ENCODE assay signal across 40 cellular contexts in the genomic region with DNA sequence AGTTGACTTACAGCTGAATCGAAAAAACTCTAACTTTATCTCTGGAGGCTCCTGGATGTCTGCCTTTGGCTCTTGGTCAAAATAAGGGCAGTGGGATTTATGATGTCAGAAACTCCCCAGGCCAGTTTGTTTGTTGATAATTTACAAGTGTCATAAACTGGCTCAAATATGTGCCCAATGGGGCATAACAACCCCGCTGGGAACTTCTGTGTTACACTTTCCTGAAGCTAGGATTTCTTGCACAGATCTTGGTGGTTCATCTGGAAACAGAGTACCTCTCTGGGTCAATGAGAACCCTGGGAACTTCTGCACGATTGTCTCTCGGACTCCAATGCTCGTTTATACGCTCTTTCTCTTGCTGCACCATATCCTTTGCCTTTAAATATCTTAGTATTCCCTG. TPM values are rescaled to one million over a fixed set of nuclear protein-coding genes. Genes with fewer than 3 reads are reported as not detected.
"Had no signal": no experiment of that assay in that cellular context is flagged by ENCODE, and none has a peak within 500 bp of the region (broad histone marks: within the 10 kb centered on the region; RNA-seq: fewer than 3 reads in every experiment).

No MANE protein-coding gene starts in this region.

- H3K27ac ChIP-seq: ascending aorta, cardiac muscle cell, WERI-Rb-1 had no signal

- H3K4me3 ChIP-seq: ascending aorta, cardiac muscle cell had no signal

- H3K27me3 ChIP-seq: ascending aorta, cardiac muscle cell had no signal

- ATAC-seq: activated CD4-positive, alpha-beta T cell treated with anti-CD3 and anti-CD28 coated beads for 36 hours; activated CD4-positive, CD25-positive, alpha-beta regulatory T cell treated with anti-CD3 and anti-CD28 coated beads, Interleukin-2, amount 50 U/mL, for 24 hours; activated CD8-positive, alpha-beta memory T cell treated with anti-CD3 and anti-CD28 coated beads, Interleukin-2, amount 10 ng/mL, durations not matched to agents 7 days and 5 days; activated CD8-positive, alpha-beta T cell treated with anti-CD3 and anti-CD28 coated beads, Interleukin-2, amount 10 ng/mL, durations not matched to agents 7 days and 5 days; activated naive CD8-positive, alpha-beta T cell treated with anti-CD3 and anti-CD28 coated beads, Interleukin-2, amount 50 U/mL, for 24 hours; WTC11 had no signal

- H3K9me3 ChIP-seq: ascending aorta had no signal

- H3K36me3 Mint-ChIP-seq: activated CD8-positive, alpha-beta memory T cell treated with anti-CD3 and anti-CD28 coated beads, Interleukin-2, amount 10 ng/mL, durations not matched to agents 7 days and 5 days; activated naive CD4-positive, alpha-beta T cell treated with anti-CD3 and anti-CD28 coated beads, Interleukin-2, amount 10 ng/mL, durations not matched to agents 7 days and 5 days; activated naive CD4-positive, alpha-beta T cell treated with anti-CD3 and anti-CD28 coated beads, Interleukin-2, amount 50 U/mL, for 24 hours; activated naive CD8-positive, alpha-beta T cell; activated naive CD8-positive, alpha-beta T cell treated with anti-CD3 and anti-CD28 coated beads, Interleukin-2, amount 10 ng/mL, durations not matched to agents 7 days and 5 days; brain; WTC11 had no signal

- H3K4me1 ChIP-seq: ascending aorta had no signal

- H3K4me1 Mint-ChIP-seq: activated CD4-positive, alpha-beta memory T cell treated with anti-CD3 and anti-CD28 coated beads, Interleukin-2, amount 10 ng/mL, durations not matched to agents 7 days and 5 days; activated CD4-positive, alpha-beta T cell treated with anti-CD3 and anti-CD28 coated beads for 36 hours; activated CD4-positive, alpha-beta T cell treated with anti-CD3 and anti-CD28 coated beads, Interleukin-2, amount 10 ng/mL, durations not matched to agents 7 days and 5 days; activated CD8-positive, alpha-beta memory T cell treated with anti-CD3 and anti-CD28 coated beads, Interleukin-2, amount 10 ng/mL, durations not matched to agents 7 days and 5 days; activated naive CD4-positive, alpha-beta T cell treated with anti-CD3 and anti-CD28 coated beads, Interleukin-2, amount 10 ng/mL, durations not matched to agents 7 days and 5 days; activated naive CD4-positive, alpha-beta T cell treated with anti-CD3 and anti-CD28 coated beads, Interleukin-2, amount 50 U/mL, for 24 hours; activated naive CD8-positive, alpha-beta T cell treated with anti-CD3 and anti-CD28 coated beads, Interleukin-2, amount 10 ng/mL, durations not matched to agents 7 days and 5 days; activated naive CD8-positive, alpha-beta T cell treated with anti-CD3 and anti-CD28 coated beads, Interleukin-2, amount 50 U/mL, for 24 hours; brain; central memory CD8-positive, alpha-beta T cell; WTC11 had no signal

- H3K4me3 Mint-ChIP-seq: activated CD4-positive, alpha-beta memory T cell treated with anti-CD3 and anti-CD28 coated beads, Interleukin-2, amount 10 ng/mL, durations not matched to agents 7 days and 5 days; activated CD4-positive, alpha-beta T cell treated with anti-CD3 and anti-CD28 coated beads for 36 hours; activated CD4-positive, alpha-beta T cell treated with anti-CD3 and anti-CD28 coated beads, Interleukin-2, amount 10 ng/mL, durations not matched to agents 7 days and 5 days; activated CD8-positive, alpha-beta memory T cell treated with anti-CD3 and anti-CD28 coated beads, Interleukin-2, amount 10 ng/mL, durations not matched to agents 7 days and 5 days; activated CD8-positive, alpha-beta T cell treated with anti-CD3 and anti-CD28 coated beads, Interleukin-2, amount 10 ng/mL, durations not matched to agents 7 days and 5 days; activated naive CD4-positive, alpha-beta T cell treated with anti-CD3 and anti-CD28 coated beads, Interleukin-2, amount 10 ng/mL, durations not matched to agents 7 days and 5 days; activated naive CD4-positive, alpha-beta T cell treated with anti-CD3 and anti-CD28 coated beads, Interleukin-2, amount 50 U/mL, for 24 hours; activated naive CD8-positive, alpha-beta T cell; activated naive CD8-positive, alpha-beta T cell treated with anti-CD3 and anti-CD28 coated beads, Interleukin-2, amount 10 ng/mL, durations not matched to agents 7 days and 5 days; activated naive CD8-positive, alpha-beta T cell treated with anti-CD3 and anti-CD28 coated beads, Interleukin-2, amount 50 U/mL, for 24 hours; activated T-cell treated with anti-CD3 and anti-CD28 coated beads, Interleukin-2, amount 50 U/mL, for 24 hours; brain; central memory CD8-positive, alpha-beta T cell; T-helper 1 cell treated with Interleukin-12 subunit alpha and Interleukin-12 subunit beta and Interleukin-4 antibody, amounts not matched to agents 30 μg/mL and 1 μg/mL, for 36 hours; T-helper 2 cell treated with Interferon-gamma antibody and Interleukin-4, amounts not matched to agents 5 μg/mL and 100 μg/mL, for 36 hours; WTC11 had no signal

- DNase-seq: activated CD4-positive, alpha-beta memory T cell treated with anti-CD3 and anti-CD28 coated beads, Interleukin-2, amount 10 ng/mL, durations not matched to agents 7 days and 5 days; activated CD4-positive, alpha-beta T cell treated with anti-CD3 and anti-CD28 coated beads for 1 hour; activated CD4-positive, alpha-beta T cell treated with anti-CD3 and anti-CD28 coated beads for 36 hours; activated CD4-positive, alpha-beta T cell treated with anti-CD3 and anti-CD28 coated beads for 48 hours; activated CD4-positive, alpha-beta T cell treated with anti-CD3 and anti-CD28 coated beads, Interleukin-2, amount 10 ng/mL, durations not matched to agents 7 days and 5 days; activated CD4-positive, alpha-beta T cell treated with anti-CD3 and anti-CD28 coated beads, Interleukin-2, amount 50 U/mL, for 48 hours; activated CD4-positive, CD25-positive, alpha-beta regulatory T cell; activated CD8-positive, alpha-beta memory T cell treated with anti-CD3 and anti-CD28 coated beads for 24 hours; activated CD8-positive, alpha-beta memory T cell treated with anti-CD3 and anti-CD28 coated beads, Interleukin-2, amount 10 ng/mL, durations not matched to agents 7 days and 5 days; activated CD8-positive, alpha-beta memory T cell treated with anti-CD3 and anti-CD28 coated beads, Interleukin-2, amount 50 U/mL, for 48 hours; activated CD8-positive, alpha-beta T cell treated with anti-CD3 and anti-CD28 coated beads, Interleukin-2, amount 10 ng/mL, durations not matched to agents 7 days and 5 days; activated effector memory CD4-positive, alpha-beta T cell treated with Interleukin-2 at 50 U/mL for 16 hours; activated gamma-delta T cell; activated naive CD4-positive, alpha-beta T cell treated with anti-CD3 and anti-CD28 coated beads, Interleukin-2, amount 10 ng/mL, durations not matched to agents 7 days and 5 days; activated naive CD4-positive, alpha-beta T cell treated with Interleukin-2 at 50 U/mL for 16 hours; activated naive CD8-positive, alpha-beta T cell treated with anti-CD3 and anti-CD28 coated beads, Interleukin-2, amount 10 ng/mL, durations not matched to agents 7 days and 5 days; activated naive CD8-positive, alpha-beta T cell treated with anti-CD3 and anti-CD28 coated beads, Interleukin-2, amount 50 U/mL, for 24 hours; activated T-cell treated with anti-CD3 and anti-CD28 coated beads, Interleukin-2, amount 50 U/mL, for 24 hours; activated T-cell treated with anti-CD3 and anti-CD28 coated beads, Interleukin-2, amount 50 U/mL, for 48 hours; amygdala; anterior cingulate cortex; caudate nucleus; cerebellar nuclear complex; T-helper 1 cell; T-helper 2 cell; T-helper 9 cell; WERI-Rb-1 had no signal

- H3K27ac Mint-ChIP-seq: activated CD4-positive, alpha-beta memory T cell treated with anti-CD3 and anti-CD28 coated beads, Interleukin-2, amount 10 ng/mL, durations not matched to agents 7 days and 5 days; activated CD4-positive, alpha-beta T cell treated with anti-CD3 and anti-CD28 coated beads for 36 hours; activated CD4-positive, alpha-beta T cell treated with anti-CD3 and anti-CD28 coated beads, Interleukin-2, amount 10 ng/mL, durations not matched to agents 7 days and 5 days; activated CD8-positive, alpha-beta memory T cell treated with anti-CD3 and anti-CD28 coated beads, Interleukin-2, amount 10 ng/mL, durations not matched to agents 7 days and 5 days; activated CD8-positive, alpha-beta T cell treated with anti-CD3 and anti-CD28 coated beads, Interleukin-2, amount 10 ng/mL, durations not matched to agents 7 days and 5 days; activated naive CD4-positive, alpha-beta T cell treated with anti-CD3 and anti-CD28 coated beads, Interleukin-2, amount 10 ng/mL, durations not matched to agents 7 days and 5 days; activated naive CD4-positive, alpha-beta T cell treated with anti-CD3 and anti-CD28 coated beads, Interleukin-2, amount 50 U/mL, for 24 hours; activated naive CD8-positive, alpha-beta T cell; activated naive CD8-positive, alpha-beta T cell treated with anti-CD3 and anti-CD28 coated beads, Interleukin-2, amount 10 ng/mL, durations not matched to agents 7 days and 5 days; activated naive CD8-positive, alpha-beta T cell treated with anti-CD3 and anti-CD28 coated beads, Interleukin-2, amount 50 U/mL, for 24 hours; activated T-cell treated with anti-CD3 and anti-CD28 coated beads, Interleukin-2, amount 50 U/mL, for 24 hours; activated T-helper 2 cell treated with anti-CD3 and anti-CD28 coated beads, Interferon-gamma antibody, Interleukin-2, Interleukin-4, amounts not matched to agents 10 μg/mL and 5 μg/mL and 100 μg/mL, durations not matched to agents 14 hours and 24 hours and 36 hours; brain; T-helper 1 cell treated with Interleukin-12 subunit alpha and Interleukin-12 subunit beta and Interleukin-4 antibody, amounts not matched to agents 30 μg/mL and 1 μg/mL, for 36 hours; T-helper 2 cell treated with Interferon-gamma antibody and Interleukin-4, amounts not matched to agents 5 μg/mL and 100 μg/mL, for 36 hours; WTC11 had no signal

- H3K27me3 Mint-ChIP-seq: activated naive CD4-positive, alpha-beta T cell treated with anti-CD3 and anti-CD28 coated beads, Interleukin-2, amount 10 ng/mL, durations not matched to agents 7 days and 5 days; activated naive CD4-positive, alpha-beta T cell treated with anti-CD3 and anti-CD28 coated beads, Interleukin-2, amount 50 U/mL, for 24 hours; activated naive CD8-positive, alpha-beta T cell; brain had no signal

- H3K36me3 ChIP-seq: ascending aorta, cardiac muscle cell, WERI-Rb-1 had no signal

- H3K9me3 Mint-ChIP-seq: activated CD4-positive, alpha-beta memory T cell treated with anti-CD3 and anti-CD28 coated beads, Interleukin-2, amount 10 ng/mL, durations not matched to agents 7 days and 5 days; activated CD4-positive, alpha-beta T cell treated with anti-CD3 and anti-CD28 coated beads, Interleukin-2, amount 10 ng/mL, durations not matched to agents 7 days and 5 days; activated naive CD4-positive, alpha-beta T cell treated with anti-CD3 and anti-CD28 coated beads, Interleukin-2, amount 10 ng/mL, durations not matched to agents 7 days and 5 days; activated naive CD4-positive, alpha-beta T cell treated with anti-CD3 and anti-CD28 coated beads, Interleukin-2, amount 50 U/mL, for 24 hours; activated naive CD8-positive, alpha-beta T cell treated with anti-CD3 and anti-CD28 coated beads, Interleukin-2, amount 10 ng/mL, durations not matched to agents 7 days and 5 days; activated naive CD8-positive, alpha-beta T cell treated with anti-CD3 and anti-CD28 coated beads, Interleukin-2, amount 50 U/mL, for 24 hours; activated T-cell treated with anti-CD3 and anti-CD28 coated beads, Interleukin-2, amount 50 U/mL, for 24 hours; activated T-helper 2 cell treated with anti-CD3 and anti-CD28 coated beads, Interferon-gamma antibody, Interleukin-2, Interleukin-4, amounts not matched to agents 10 μg/mL and 5 μg/mL and 100 μg/mL, durations not matched to agents 14 hours and 24 hours and 36 hours; central memory CD8-positive, alpha-beta T cell; T-helper 1 cell treated with Interleukin-12 subunit alpha and Interleukin-12 subunit beta and Interleukin-4 antibody, amounts not matched to agents 30 μg/mL and 1 μg/mL, for 36 hours; T-helper 2 cell treated with Interferon-gamma antibody and Interleukin-4, amounts not matched to agents 5 μg/mL and 100 μg/mL, for 36 hours; WTC11 had no signal

RNA-seq across cellular contexts. Expression of a gene that starts 58.7 kb away (rescaled TPM):
- total RNA-seq: activated CD4-positive, alpha-beta memory T cell treated with anti-CD3 and anti-CD28 coated beads, Interleukin-2, amount 10 ng/mL, durations not matched to agents 7 days and 5 days; activated CD4-positive, alpha-beta T cell treated with anti-CD3 and anti-CD28 coated beads for 36 hours; activated CD4-positive, alpha-beta T cell treated with anti-CD3 and anti-CD28 coated beads, Interleukin-2, amount 10 ng/mL, durations not matched to agents 7 days and 5 days; activated CD8-positive, alpha-beta memory T cell treated with anti-CD3 and anti-CD28 coated beads, Interleukin-2, amount 10 ng/mL, durations not matched to agents 7 days and 5 days; activated CD8-positive, alpha-beta T cell treated with anti-CD3 and anti-CD28 coated beads, Interleukin-2, amount 10 ng/mL, durations not matched to agents 7 days and 5 days; activated naive CD8-positive, alpha-beta T cell treated with anti-CD3 and anti-CD28 coated beads, Interleukin-2, amount 10 ng/mL, durations not matched to agents 7 days and 5 days; activated T-helper 2 cell treated with anti-CD3 and anti-CD28 coated beads, Interferon-gamma antibody, Interleukin-2, Interleukin-4, amounts not matched to agents 10 μg/mL and 5 μg/mL and 100 μg/mL, durations not matched to agents 14 hours and 24 hours and 36 hours; ascending aorta; bronchial epithelial cell; cardiac muscle cell; WTC11 had no signal
- polyA plus RNA-seq: adipose tissue, cardiac muscle cell had no signal
